ENCODE assay signal across 8 cellular contexts in the genomic region with DNA sequence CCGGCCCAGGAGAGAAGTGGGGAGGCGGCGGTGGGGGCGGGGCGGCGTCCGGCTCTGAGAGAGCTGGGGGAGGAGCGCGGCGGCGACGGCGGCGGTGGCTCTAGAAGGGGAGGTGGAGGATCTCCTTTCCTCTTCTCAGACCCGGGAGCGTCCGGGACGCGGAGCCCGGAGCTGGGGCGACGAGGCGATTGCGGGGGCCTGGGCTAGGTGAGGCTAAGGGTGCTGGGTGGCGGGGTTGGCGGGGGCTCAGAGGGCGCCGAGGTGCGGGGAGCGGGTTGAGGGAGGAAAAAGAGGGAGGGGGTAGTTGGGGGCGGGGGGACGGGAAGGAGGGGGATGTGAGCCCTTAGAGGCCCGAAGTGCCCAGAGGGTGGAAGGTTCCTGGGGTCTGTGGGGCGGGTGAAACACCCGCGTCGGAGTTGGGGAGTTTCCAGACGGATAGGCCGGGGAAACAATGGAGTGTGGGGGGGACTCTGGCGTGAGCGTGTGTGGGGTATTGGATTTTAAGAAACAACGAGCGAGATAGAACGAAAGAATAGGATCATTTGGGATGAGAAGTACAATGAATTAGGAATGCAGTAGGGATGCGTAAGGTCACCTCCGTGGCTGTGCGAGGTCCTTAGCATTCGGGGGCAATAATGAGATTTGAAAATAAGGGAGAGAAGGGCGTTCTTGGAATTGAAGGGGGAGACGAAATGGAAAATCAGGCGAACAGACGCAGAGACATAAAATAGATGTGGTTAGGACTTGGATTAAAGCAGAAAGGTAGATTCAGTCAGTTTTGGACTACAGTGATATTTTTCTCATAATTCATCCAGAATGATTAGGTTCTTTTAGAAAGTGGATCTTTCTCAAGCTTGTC. TPM values are rescaled to one million over a fixed set of nuclear protein-coding genes. Genes with fewer than 3 reads are reported as not detected.
A peak's percentile ranks its signal among the peaks of the same experiment; 100 is the strongest.
DNase-seq lines count a peak whose midpoint lies in the region; ATAC-seq and TF ChIP-seq lines count a peak whose summit lies in the region.

A gene (plus strand): TSS at position 82 of the 859 bp plus-strand sequence. CDS start 93,551 bp downstream, outside the sequence.

- H3K36me3 ChIP-seq in BLaER1 treated with 17β-estradiol and CSF1 and Interleukin-3, amounts not matched to agents 10 nM and 100 nM = peaks cover 0 to 20% (median 13%) of the 10 kb centered on the region in 11 experiments; a peak in 15 of 22 replicates
- H3K36me3 ChIP-seq in muscle layer of duodenum (ENCODE audit: control insufficient read depth in 1 of 2, insufficient read depth in 2 of 2, low read length in 2 of 2) = peaks cover 0 to 4% of the 10 kb centered on the region in 2 donors

- peaks cover 6% of the 10 kb centered on the region for H3K36me3 Mint-ChIP-seq in endothelial cell (ENCODE audit: low read depth, unreplicated experiment)

- 0 out of 2 replicates have a peak, but pooled peaks have one; percentile 23 for TF ChIP-seq POLR2A in Raji (IDR thresholded peaks at IDR 0.05; ENCODE audit: insufficient read depth, low read depth, low read length)

- peak within 1 kb of the TSS; percentile 82 to 97 (median 89) for H3K4me2 ChIP-seq in BLaER1 treated with 17β-estradiol and CSF1 and Interleukin-3, amounts not matched to agents 10 nM and 100 nM

- peaks cover 0 to 38% (median 15%) of the 10 kb centered on the region in 11 experiments; a peak in 13 of 22 replicates for H4K20me1 ChIP-seq in BLaER1 treated with 17β-estradiol and CSF1 and Interleukin-3, amounts not matched to agents 10 nM and 100 nM

- H3K9me3 Mint-ChIP-seq in endothelial cell (ENCODE audit: unreplicated experiment) = no peaks in the 10 kb centered on the region

- no peak for TF ChIP-seq CTCF in endothelial cell (IDR thresholded peaks at IDR 0.05; ENCODE audit: unreplicated experiment)

- peaks cover 34 to 50% (median 45%) of the 10 kb centered on the region in 10 experiments for H3K4me1 ChIP-seq in BLaER1 treated with 17β-estradiol and CSF1 and Interleukin-3, amounts not matched to agents 10 nM and 100 nM
- H3K4me1 ChIP-seq in muscle layer of duodenum (ENCODE audit: control insufficient read depth in 1 of 2, insufficient read depth in 2 of 2, low read length in 2 of 2) = peaks cover 4 to 6% of the 10 kb centered on the region in 2 donors

- peak within 1 kb of the TSS; percentile 88 to 99 (median 98) for H3K27ac ChIP-seq in BLaER1 treated with 17β-estradiol and CSF1 and Interleukin-3, amounts not matched to agents 10 nM and 100 nM
- peak within 1 kb of the TSS; percentile 86 for H3K27ac ChIP-seq in muscle layer of duodenum (ENCODE audit: low read length)

- peaks cover 31% of the 10 kb centered on the region for H3K4me1 Mint-ChIP-seq in endothelial cell (ENCODE audit: unreplicated experiment)

- H3K9me3 ChIP-seq in BLaER1 treated with 17β-estradiol and CSF1 and Interleukin-3, amounts not matched to agents 10 nM and 100 nM (replicated peaks in 1 of 11) = no peaks in the 10 kb centered on the region
- no peaks in the 10 kb centered on the region for H3K9me3 ChIP-seq in muscle layer of duodenum (ENCODE audit: control insufficient read depth in 1 of 2, low read length in 2 of 2)

- H3K27me3 ChIP-seq in BLaER1 treated with 17β-estradiol and CSF1 and Interleukin-3, amounts not matched to agents 10 nM and 100 nM = no peaks in the 10 kb centered on the region
- no peaks in the 10 kb centered on the region for H3K27me3 ChIP-seq in muscle layer of duodenum (ENCODE audit: low read depth, low read length)

- H3K9ac ChIP-seq in BLaER1 treated with 17β-estradiol and CSF1 and Interleukin-3, amounts not matched to agents 10 nM and 100 nM = peak within 1 kb of the TSS; percentile 94 to 99 (median 98)

- peaks cover 6% of the 10 kb centered on the region for H3K27me3 Mint-ChIP-seq in endothelial cell (ENCODE audit: unreplicated experiment)

- H3K4me3 ChIP-seq in BLaER1 treated with 17β-estradiol and CSF1 and Interleukin-3, amounts not matched to agents 10 nM and 100 nM = peak within 1 kb of the TSS; percentile 74 to 94 (median 86)
- H3K4me3 ChIP-seq in muscle layer of duodenum (ENCODE audit: low read depth in 1 of 2, low read length in 2 of 2) = peak within 1 kb of the TSS; percentile 73 to 86

- peak within 1 kb of the TSS; percentile 97 for H3K4me3 Mint-ChIP-seq in endothelial cell (ENCODE audit: unreplicated experiment)

- ATAC-seq in GM21825 (IDR thresholded peaks at IDR 0.05; ENCODE audit: unreplicated experiment) = peak; percentile 4

- DNase-seq in endothelial cell (ENCODE audit: low spot score) (no peak), NCI-H1436 treated with DMSO at 0.1 percent for 48 hours (lab: John Stamatoyannopoulos, UW) (no peak), SIG-M5 (lab: John Stamatoyannopoulos, UW) (no peak)
- DNase-seq in stimulated activated CD4-positive, alpha-beta T cell treated with anti-CD3 and anti-CD28 coated beads, Interleukin-1b, Interleukin-23, amount 100 ng/mL, for 48 hours = no peak

- H3K27ac Mint-ChIP-seq in endothelial cell (ENCODE audit: unreplicated experiment) = peak within 1 kb of the TSS; percentile 84

RNA-seq across cellular contexts. Expression of the gene that starts here (rescaled TPM):
- total RNA-seq in endothelial cell (ENCODE audit: unreplicated experiment) = 37.3 TPM
